11 cellular contexts compared by ENCODE assay signal in genomic region chr20:13799974-13800373, GRCh38. TPM values are rescaled to one million over a fixed set of nuclear protein-coding genes. Genes with fewer than 3 reads are reported as not detected.
DNase-seq lines count a peak whose midpoint lies in the region; ATAC-seq and TF ChIP-seq lines count a peak whose summit lies in the region.
"Had no signal": no experiment of that assay in that cellular context is flagged by ENCODE, and none has a peak within 500 bp of the region (broad histone marks: within the 10 kb centered on the region; RNA-seq: fewer than 3 reads in every experiment).

No MANE protein-coding gene starts in this region.

- H3K4me3 ChIP-seq in RWPE2 (ENCODE audit: severe bottlenecking) (no peak overlapping the region), breast epithelium (no peak overlapping the region), smooth muscle cell (no peak overlapping the region), suprapubic skin (no peak overlapping the region)
- H3K4me3 ChIP-seq: skin epidermis had no signal

- no peak for TF ChIP-seq CTCF in RWPE2 (IDR thresholded peaks at IDR 0.05; ENCODE audit: poor library complexity, severe bottlenecking)
- TF ChIP-seq CTCF in breast epithelium (IDR thresholded peaks at IDR 0.05), result no peak
- no peak for TF ChIP-seq CTCF in smooth muscle cell (IDR thresholded peaks at IDR 0.05; ENCODE audit: borderline replicate concordance, insufficient read depth, poor library complexity, severe bottlenecking)
- no peak for TF ChIP-seq CTCF in suprapubic skin (IDR thresholded peaks at IDR 0.05)

- 96% methylated on average over 2 of the region's 2 CpGs for WGBS in smooth muscle cell (ENCODE audit: low lambda C conversion rate)
- WGBS in suprapubic skin, result 89% methylated on average over 2 of the region's 2 CpGs

- ATAC-seq in RWPE2 (ENCODE audit: low read depth), result no peak
- ATAC-seq in left lobe of liver, result peak; percentile 35
- ATAC-seq: WTC11 had no signal

- TF ChIP-seq POLR2A in breast epithelium (IDR thresholded peaks at IDR 0.05), result no peak
- TF ChIP-seq POLR2A in suprapubic skin (IDR thresholded peaks at IDR 0.05), result no peak

- H3K4me1 ChIP-seq in RWPE2 (ENCODE audit: insufficient read depth, poor library complexity, severe bottlenecking), result peaks cover 15% of the 10 kb centered on the region
- H3K4me1 ChIP-seq in breast epithelium, result no peaks in the 10 kb centered on the region
- no peaks in the 10 kb centered on the region for H3K4me1 ChIP-seq in smooth muscle cell (ENCODE audit: low read depth)
- peaks cover 21% of the 10 kb centered on the region for H3K4me1 ChIP-seq in suprapubic skin

- H3F3A ChIP-seq in smooth muscle cell (ENCODE audit: low read depth), result no peaks in the 10 kb centered on the region

- no peaks in the 10 kb centered on the region for H4K20me1 ChIP-seq in smooth muscle cell (ENCODE audit: low read depth)

- H3K27me3 ChIP-seq in RWPE2 (ENCODE audit: insufficient read depth, poor library complexity, severe bottlenecking), result no peaks in the 10 kb centered on the region
- H3K27me3 ChIP-seq in breast epithelium, result no peaks in the 10 kb centered on the region
- no peaks in the 10 kb centered on the region for H3K27me3 ChIP-seq in smooth muscle cell (ENCODE audit: low read depth)
- no peaks in the 10 kb centered on the region for H3K27me3 ChIP-seq in suprapubic skin

- H3K4me3 Mint-ChIP-seq in activated naive CD4-positive, alpha-beta T cell treated with anti-CD3 and anti-CD28 coated beads for 36 hours, result no peak overlapping the region
- H3K4me3 Mint-ChIP-seq: WTC11 had no signal

- CTCF ChIA-PET in activated naive CD4-positive, alpha-beta T cell treated with anti-CD3 and anti-CD28 coated beads for 36 hours (lab: Charles Lee), result no interaction called here

- no peaks in the 10 kb centered on the region for H3K9me3 Mint-ChIP-seq in activated naive CD4-positive, alpha-beta T cell treated with anti-CD3 and anti-CD28 coated beads for 36 hours
- H3K9me3 Mint-ChIP-seq: WTC11 had no signal

- H3K27ac ChIP-seq in RWPE2 (ENCODE audit: poor library complexity, severe bottlenecking) (peak overlapping the region; percentile 60), breast epithelium (peak overlapping the region; percentile 66 to 77), smooth muscle cell (ENCODE audit: low read depth) (peak overlapping the region; percentile 21), suprapubic skin (no peak overlapping the region)
- H3K27ac ChIP-seq: HL-60 had no signal

- H3K4me1 Mint-ChIP-seq in activated naive CD4-positive, alpha-beta T cell treated with anti-CD3 and anti-CD28 coated beads for 36 hours (ENCODE audit: low read depth), result no peaks in the 10 kb centered on the region
- H3K4me1 Mint-ChIP-seq: WTC11 had no signal

- no peak overlapping the region for H3K4me2 ChIP-seq in smooth muscle cell

- H3K9me3 ChIP-seq in RWPE2 (ENCODE audit: severe bottlenecking) (no peaks in the 10 kb centered on the region), breast epithelium (no peaks in the 10 kb centered on the region), smooth muscle cell (replicated peaks; ENCODE audit: low read depth) (no peaks in the 10 kb centered on the region), suprapubic skin (no peaks in the 10 kb centered on the region)

- H3K36me3 Mint-ChIP-seq in activated naive CD4-positive, alpha-beta T cell treated with anti-CD3 and anti-CD28 coated beads for 36 hours (ENCODE audit: low read depth), result peaks cover 31% of the 10 kb centered on the region

- H3K27me3 Mint-ChIP-seq in activated naive CD4-positive, alpha-beta T cell treated with anti-CD3 and anti-CD28 coated beads for 36 hours (ENCODE audit: low read depth), result no peaks in the 10 kb centered on the region

- no peak overlapping the region for H3K27ac Mint-ChIP-seq in activated naive CD4-positive, alpha-beta T cell treated with anti-CD3 and anti-CD28 coated beads for 36 hours

- no peak overlapping the region for H2AFZ ChIP-seq in smooth muscle cell (ENCODE audit: low read depth)

- no peak overlapping the region for H3K9ac ChIP-seq in smooth muscle cell (ENCODE audit: low read depth)

- H3K79me2 ChIP-seq in smooth muscle cell (ENCODE audit: low read depth), result no peaks in the 10 kb centered on the region

- no peak for DNase-seq in RWPE2 (ENCODE audit: low spot score)
- no peak for DNase-seq in breast epithelium (ENCODE audit: low spot score in 2 of 2)
- DNase-seq in left lobe of liver (ENCODE audit: low spot score), result no peak
- no peak for DNase-seq in smooth muscle cell (lab: John Stamatoyannopoulos, UW; ENCODE audit: unreplicated experiment)
- DNase-seq in suprapubic skin (ENCODE audit: low spot score in 2 of 2), result no peak
- no peak for DNase-seq in activated naive CD4-positive, alpha-beta T cell treated with anti-CD3 and anti-CD28 coated beads for 36 hours
- DNase-seq in activated naive CD4-positive, alpha-beta T cell (lab: John Stamatoyannopoulos, UW), result no peak
- DNase-seq: stimulated activated CD4-positive, alpha-beta T cell treated with anti-CD3 and anti-CD28 coated beads, Interleukin-4, amount 100 ng/mL, for 24 hours had no signal

- H3K36me3 ChIP-seq in RWPE2 (ENCODE audit: low read depth), result peaks cover 86% of the 10 kb centered on the region
- H3K36me3 ChIP-seq in breast epithelium, result peaks cover 3% of the 10 kb centered on the region
- H3K36me3 ChIP-seq in smooth muscle cell (ENCODE audit: low read depth), result peaks cover 38% of the 10 kb centered on the region
- peaks cover 72% of the 10 kb centered on the region for H3K36me3 ChIP-seq in suprapubic skin

- intact Hi-C loops in breast epithelium (cut with DNase I; ENCODE audit: low total_unique reads), result no loop called here
- intact Hi-C loops in activated naive CD4-positive, alpha-beta T cell treated with anti-CD3 and anti-CD28 coated beads for 36 hours (cut with micrococcal nuclease), result no loop called here

- TF ChIP-seq EP300 in suprapubic skin (IDR thresholded peaks at IDR 0.05), result no peak

RNA-seq across cellular contexts. Expression of gene NDUFAF5, which starts 15.1 kb away (rescaled TPM):
- 10 to 100 TPM; 15.7 to 20.5 (median 17.0) TPM for total RNA-seq in breast epithelium
- total RNA-seq in left lobe of liver, result 12.4 TPM
- 15.1 and 19.6 TPM in 2 replicates for total RNA-seq in smooth muscle cell
- polyA plus RNA-seq in smooth muscle cell, result 23.7 and 27.9 TPM in 2 replicates
- 10 to 100 TPM in 3 of 4 donors, 1 to 10 TPM in 1; 5.3 to 47.9 (median 20.1) TPM for total RNA-seq in suprapubic skin
- total RNA-seq in activated naive CD4-positive, alpha-beta T cell treated with anti-CD3 and anti-CD28 coated beads for 36 hours, result 10 to 100 TPM; 27.4 to 28.1 TPM

RNA-seq across cellular contexts. Expression of gene ESF1, which starts 15.3 kb away (rescaled TPM):
- 10 to 100 TPM; 13.8 to 19.0 (median 17.7) TPM for total RNA-seq in breast epithelium
- total RNA-seq in left lobe of liver, result 4.2 TPM
- total RNA-seq in smooth muscle cell, result 9.3 and 10.7 TPM in 2 replicates
- 5.6 and 7.6 TPM in 2 replicates for polyA plus RNA-seq in smooth muscle cell
- total RNA-seq in suprapubic skin, result 10 to 100 TPM in 3 of 4 donors, 1 to 10 TPM in 1; 9.0 to 20.4 (median 10.9) TPM
- 10 to 100 TPM; 14.5 TPM for total RNA-seq in activated naive CD4-positive, alpha-beta T cell treated with anti-CD3 and anti-CD28 coated beads for 36 hours
